ENCODE assay signal across 18 cellular contexts in the genomic region with DNA sequence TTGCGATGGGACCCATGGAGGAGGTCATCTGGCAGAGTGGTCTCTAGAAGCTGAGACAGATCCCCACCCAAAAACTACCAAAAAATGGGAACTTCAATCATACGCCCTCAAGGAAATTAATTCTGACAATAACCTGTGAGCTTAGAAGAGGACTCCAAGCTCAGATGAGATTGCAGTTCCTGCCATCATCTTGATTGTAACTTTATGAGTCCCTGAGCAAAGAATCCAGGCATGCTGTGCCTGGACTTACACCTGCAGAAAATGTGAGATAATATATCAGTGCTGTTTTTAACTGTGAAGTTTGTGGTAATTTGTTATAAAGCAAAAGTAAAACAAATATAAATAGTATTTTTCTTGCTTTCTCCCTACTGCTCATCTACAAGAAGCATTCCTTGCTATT.
DNase-seq lines count a peak whose midpoint lies in the region; ATAC-seq, FAIRE-seq and TF ChIP-seq lines count a peak whose summit lies in the region.
"Had no signal": no experiment of that assay in that cellular context is flagged by ENCODE, and none has a peak within 500 bp of the region (broad histone marks: within the 10 kb centered on the region; RNA-seq: fewer than 3 reads in every experiment).

No MANE protein-coding gene starts in this region.

- H3K27me3 ChIP-seq in small intestine (ENCODE audit: control insufficient read depth in 2 of 2, insufficient read depth in 2 of 2, low read length in 2 of 2) = no peaks in the 10 kb centered on the region
- no peaks in the 10 kb centered on the region for H3K27me3 ChIP-seq in suprapubic skin
- H3K27me3 ChIP-seq in HAP-1 (ENCODE audit: low read depth) = no peaks in the 10 kb centered on the region

- TF ChIP-seq POLR2A in suprapubic skin (IDR thresholded peaks at IDR 0.05) = no peak

- H3K36me3 ChIP-seq in SK-N-MC (ENCODE audit: insufficient read depth, low read length) (no peaks in the 10 kb centered on the region), small intestine (ENCODE audit: control insufficient read depth in 2 of 2, insufficient read depth in 2 of 2, low read length in 2 of 2) (no peaks in the 10 kb centered on the region), suprapubic skin (no peaks in the 10 kb centered on the region), HAP-1 (replicated peaks) (no peaks in the 10 kb centered on the region)

- H3K4me1 ChIP-seq in small intestine (ENCODE audit: control insufficient read depth in 2 of 2, insufficient read depth in 1 of 2, low read depth in 1 of 2, low read length in 1 of 2) (peaks cover 0 to 8% of the 10 kb centered on the region in 2 donors), suprapubic skin (no peaks in the 10 kb centered on the region), HAP-1 (no peaks in the 10 kb centered on the region)

- ATAC-seq in left colon = peak; percentile 61
- no peak for ATAC-seq in HG03159 (IDR thresholded peaks at IDR 0.05; ENCODE audit: unreplicated experiment)
- ATAC-seq: HCT116 had no signal

- no peaks in the 10 kb centered on the region for H3K9me3 ChIP-seq in SK-N-MC (ENCODE audit: low read depth, low read length)
- H3K9me3 ChIP-seq in small intestine (ENCODE audit: control insufficient read depth, low read depth) = no peaks in the 10 kb centered on the region
- no peaks in the 10 kb centered on the region for H3K9me3 ChIP-seq in suprapubic skin
- H3K9me3 ChIP-seq in HAP-1 = no peaks in the 10 kb centered on the region; the same call in 1 of the 2 replicates

- no peaks in the 10 kb centered on the region for H3K27me3 Mint-ChIP-seq in nephron progenitor cell (ENCODE audit: low read depth, poor library complexity)
- H3K27me3 Mint-ChIP-seq: CD4-positive, alpha-beta memory T cell had no signal

- DNase-seq in SK-N-MC (ENCODE audit: low read depth, low spot score) = no peak
- no peak for DNase-seq in left colon
- DNase-seq in nephron progenitor cell = no peak
- DNase-seq in small intestine = peak; percentile 66
- no peak for DNase-seq in suprapubic skin (ENCODE audit: low spot score in 2 of 2)
- DNase-seq in HAP-1 (ENCODE audit: low spot score in 2 of 2) = no peak
- DNase-seq in NCI-H1105 (lab: John Stamatoyannopoulos, UW) = no peak
- DNase-seq: C1 segment of cervical spinal cord; Calu3; CD4-positive, alpha-beta memory T cell; COR-L47; DND-41; GOT3; H7 had no signal

- no peaks in the 10 kb centered on the region for H3K36me3 Mint-ChIP-seq in nephron progenitor cell (ENCODE audit: low read depth)
- H3K36me3 Mint-ChIP-seq: CD4-positive, alpha-beta memory T cell had no signal

- H3K27ac Mint-ChIP-seq in nephron progenitor cell = peak overlapping the region; percentile 83
- H3K27ac Mint-ChIP-seq: CD4-positive, alpha-beta memory T cell had no signal

- FAIRE-seq in small intestine (lab: Jason Lieb, UNC) = no peak
- FAIRE-seq: G401.6, GM12892 had no signal

- no peak for TF ChIP-seq EP300 in suprapubic skin (IDR thresholded peaks at IDR 0.05)

- no peak overlapping the region for H3K9ac ChIP-seq in SK-N-MC (ENCODE audit: insufficient read length)

- in situ Hi-C loops in HAP-1 (cut with MboI; ENCODE audit: low sequenced_read_pairs) = no loop called here

- peaks cover 5% of the 10 kb centered on the region for H3K9me3 Mint-ChIP-seq in nephron progenitor cell

- no peaks in the 10 kb centered on the region for H3K4me1 Mint-ChIP-seq in nephron progenitor cell
- H3K4me1 Mint-ChIP-seq: CD4-positive, alpha-beta memory T cell had no signal

- no peak overlapping the region for H3K4me3 Mint-ChIP-seq in nephron progenitor cell
- H3K4me3 Mint-ChIP-seq: CD4-positive, alpha-beta memory T cell had no signal

- H3K4me3 ChIP-seq in SK-N-MC (peak overlapping the region; percentile 5; the same call in 1 of the 2 replicates), small intestine (ENCODE audit: low read depth in 1 of 2, low read length in 2 of 2) (no peak overlapping the region), suprapubic skin (no peak overlapping the region), HAP-1 (no peak overlapping the region)

- TF ChIP-seq CTCF in nephron progenitor cell (IDR thresholded peaks at IDR 0.05) = no peak
- TF ChIP-seq CTCF in suprapubic skin (IDR thresholded peaks at IDR 0.05) = no peak

- H3K27ac ChIP-seq in SK-N-MC (no peak overlapping the region), small intestine (ENCODE audit: low read depth in 1 of 2, low read length in 1 of 2) (no peak overlapping the region), suprapubic skin (no peak overlapping the region)

- intact Hi-C loops in left colon (cut with DNase I, micrococcal nuclease) = no loop called here

- 25 to 75% (median 34%) methylated on average over 2 of the region's 2 CpGs for WGBS in small intestine, 3 donors
- WGBS in suprapubic skin = 85% methylated on average over 2 of the region's 2 CpGs
